ENCODE assay signal across 13 cellular contexts in genomic region chr7:157471259-157472125, GRCh38.
A peak's percentile ranks its signal among the peaks of the same experiment; 100 is the strongest.
DNase-seq lines count a peak whose midpoint lies in the region; ATAC-seq and TF ChIP-seq lines count a peak whose summit lies in the region.
"Had no signal": no experiment of that assay in that cellular context is flagged by ENCODE, and none has a peak within 500 bp of the region (broad histone marks: within the 10 kb centered on the region; RNA-seq: fewer than 3 reads in every experiment).

No MANE protein-coding gene starts in this region.

- no peaks in the 10 kb centered on the region for H3K36me3 ChIP-seq in Caco-2 (ENCODE audit: control insufficient read depth, insufficient read depth, low read length)
- H3K36me3 ChIP-seq: thyroid gland had no signal

- peaks cover 28% of the 10 kb centered on the region for H3K4me1 Mint-ChIP-seq in activated CD4-positive, alpha-beta T cell treated with anti-CD3 and anti-CD28 coated beads for 36 hours
- peaks cover 48 to 51% (median 49%) of the 10 kb centered on the region in 3 donors for H3K4me1 Mint-ChIP-seq in T-cell
- H3K4me1 Mint-ChIP-seq in osteocyte (ENCODE audit: unreplicated experiment): no peaks in the 10 kb centered on the region
- no peaks in the 10 kb centered on the region for H3K4me1 Mint-ChIP-seq in Caco-2 (ENCODE audit: low read depth, unreplicated experiment)

- no peak overlapping the region for H3K4me3 Mint-ChIP-seq in activated CD4-positive, alpha-beta T cell treated with anti-CD3 and anti-CD28 coated beads for 36 hours
- H3K4me3 Mint-ChIP-seq in T-cell: peak overlapping the region; percentile 71 to 75 (median 72)
- H3K4me3 Mint-ChIP-seq in osteocyte (ENCODE audit: unreplicated experiment): no peak overlapping the region
- H3K4me3 Mint-ChIP-seq in Caco-2 (ENCODE audit: unreplicated experiment): no peak overlapping the region
- H3K4me3 Mint-ChIP-seq: dendritic cell treated with granulocyte-macrophage colony-stimulating factor and Interleukin-4, amounts not matched to agents 40 ng/mL and 50 ng/mL, for 4 days had no signal

- POLR2A ChIA-PET in activated CD4-positive, alpha-beta T cell treated with anti-CD3 and anti-CD28 coated beads for 36 hours (lab: Charles Lee): no interaction called here
- POLR2A ChIA-PET in T-cell (lab: Charles Lee) (interaction anchor here (0.5 to 0.7 kb wide), 2 partner anchors 16 to 1779 kb away, joined by 3 read pairs; no protein-coding TSS in a partner anchor), Caco-2 (lab: Charles Lee) (no interaction called here)

- H3K9me3 ChIP-seq in Caco-2: peaks cover 21% of the 10 kb centered on the region
- H3K9me3 ChIP-seq: thyroid gland had no signal

- peak; percentile 38 for ATAC-seq in activated CD4-positive, alpha-beta T cell treated with anti-CD3 and anti-CD28 coated beads for 36 hours
- ATAC-seq in T-cell (replicated peaks in 1 of 4): peak; percentile 79 to 90 (median 85)
- ATAC-seq in HG02623 (IDR thresholded peaks at IDR 0.05; ENCODE audit: unreplicated experiment): no peak
- ATAC-seq: Right ventricle myocardium inferior had no signal

- peak; percentile 33 for DNase-seq in activated CD4-positive, alpha-beta T cell treated with anti-CD3 and anti-CD28 coated beads for 36 hours
- DNase-seq in activated CD4-positive, alpha-beta T cell treated with anti-CD3 and anti-CD28 coated beads, Interleukin-2, amount 50 U/mL, for 4 hours: no peak
- peak in 31 of 34 experiments; percentile 10 to 71 (median 38) for DNase-seq in T-cell
- peak; percentile 66 for DNase-seq in central memory CD4-positive, alpha-beta T cell
- DNase-seq in osteocyte (ENCODE audit: extremely low spot score, unreplicated experiment): peak; percentile 82
- no peak for DNase-seq in cerebellum (ENCODE audit: low spot score)
- DNase-seq in Caco-2: no peak
- DNase-seq: 8988T, GF-D8, thyroid gland had no signal

- TF ChIP-seq CTCF in osteocyte (IDR thresholded peaks at IDR 0.05) (no peak), Caco-2 (IDR thresholded peaks at IDR 0.05; ENCODE audit: insufficient read depth in 1 of 2, low read depth in 1 of 2, low read length in 1 of 2, severe bottlenecking in 1 of 2, unreplicated experiment in 1 of 2) (no peak)

- H3K9me3 Mint-ChIP-seq in activated CD4-positive, alpha-beta T cell treated with anti-CD3 and anti-CD28 coated beads for 36 hours (ENCODE audit: low read depth): peaks cover 18% of the 10 kb centered on the region
- peaks cover 0 to 12% (median 7%) of the 10 kb centered on the region in 3 donors for H3K9me3 Mint-ChIP-seq in T-cell
- H3K9me3 Mint-ChIP-seq in osteocyte (ENCODE audit: unreplicated experiment): peaks cover 22% of the 10 kb centered on the region
- H3K9me3 Mint-ChIP-seq in Caco-2 (ENCODE audit: unreplicated experiment): peaks cover 16% of the 10 kb centered on the region

- H3K4me1 ChIP-seq in Caco-2: no peaks in the 10 kb centered on the region
- H3K4me1 ChIP-seq: thyroid gland had no signal

- BruUV-seq in Caco-2 (replicated peaks; lab: Mats Ljungman, UMichigan): no TSS peak

- H3K36me3 Mint-ChIP-seq in activated CD4-positive, alpha-beta T cell treated with anti-CD3 and anti-CD28 coated beads for 36 hours (ENCODE audit: low read depth): peaks cover 15% of the 10 kb centered on the region
- H3K36me3 Mint-ChIP-seq in T-cell (peaks cover 11% of the 10 kb centered on the region), osteocyte (ENCODE audit: unreplicated experiment) (no peaks in the 10 kb centered on the region), Caco-2 (ENCODE audit: insufficient read depth, unreplicated experiment) (no peaks in the 10 kb centered on the region)

- no peaks in the 10 kb centered on the region; the same call in 1 of the 2 replicates for H3K27me3 ChIP-seq in Caco-2 (replicated peaks; ENCODE audit: control insufficient read depth, insufficient read depth, low read length)
- H3K27me3 ChIP-seq: thyroid gland had no signal

- intact Hi-C loops in activated CD4-positive, alpha-beta T cell treated with anti-CD3 and anti-CD28 coated beads for 36 hours (cut with DNase I, micrococcal nuclease): loop anchor here (5.0 kb wide), 2 partner anchors 39 to 141 kb away; no protein-coding TSS in a partner anchor
- intact Hi-C loops in Caco-2 (cut with micrococcal nuclease; ENCODE audit: unreplicated experiment): no loop called here

- H3K27me3 Mint-ChIP-seq in activated CD4-positive, alpha-beta T cell treated with anti-CD3 and anti-CD28 coated beads for 36 hours: no peaks in the 10 kb centered on the region
- H3K27me3 Mint-ChIP-seq in T-cell (no peaks in the 10 kb centered on the region), osteocyte (ENCODE audit: unreplicated experiment) (peaks cover under 1% of the 10 kb centered on the region), Caco-2 (ENCODE audit: insufficient read depth, unreplicated experiment) (peaks cover 5% of the 10 kb centered on the region)

- peak overlapping the region; percentile 78 for H3K27ac Mint-ChIP-seq in activated CD4-positive, alpha-beta T cell treated with anti-CD3 and anti-CD28 coated beads for 36 hours
- H3K27ac Mint-ChIP-seq in T-cell (peak overlapping the region; percentile 99 to 100), osteocyte (ENCODE audit: unreplicated experiment) (no peak overlapping the region), Caco-2 (ENCODE audit: unreplicated experiment) (no peak overlapping the region)
- H3K27ac Mint-ChIP-seq: dendritic cell treated with granulocyte-macrophage colony-stimulating factor and Interleukin-4, amounts not matched to agents 40 ng/mL and 50 ng/mL, for 4 days had no signal

- H3K4me3 ChIP-seq in Caco-2 (ENCODE audit: low read depth, low read length): no peak overlapping the region
- H3K4me3 ChIP-seq: thyroid gland had no signal

- CTCF ChIA-PET in activated CD4-positive, alpha-beta T cell treated with anti-CD3 and anti-CD28 coated beads for 36 hours (lab: Charles Lee): interaction anchor here (0.6 kb wide), 1 partner anchor 317 kb away, joined by 3 read pairs; no protein-coding TSS in a partner anchor
- CTCF ChIA-PET in T-cell (lab: Charles Lee) (interaction anchor here in 1 of 2 donors (0.6 kb wide), 1 partner anchor 32 kb away, joined by 3 read pairs; no protein-coding TSS in a partner anchor), Caco-2 (lab: Charles Lee) (no interaction called here)

Comparison
In these comparisons a context has a peak if more than half of its experiments do, and no peak if none do; other contexts are left out.
1. DNase-seq: peak in activated CD4-positive, alpha-beta T cell treated with anti-CD3 and anti-CD28 coated beads for 36 hours (single experiment), T-cell (31 of 34), central memory CD4-positive, alpha-beta T cell (single experiment) and osteocyte (single experiment); none in activated CD4-positive, alpha-beta T cell treated with anti-CD3 and anti-CD28 coated beads, Interleukin-2, amount 50 U/mL, for 4 hours (0 of 2), cerebellum (single experiment) and Caco-2 (0 of 2).
2. H3K27ac Mint-ChIP-seq: peak in activated CD4-positive, alpha-beta T cell treated with anti-CD3 and anti-CD28 coated beads for 36 hours (single experiment) and T-cell (2 of 2); none in osteocyte (single experiment) and Caco-2 (single experiment).
3. H3K4me3 Mint-ChIP-seq: peak in T-cell (3 of 3); none in activated CD4-positive, alpha-beta T cell treated with anti-CD3 and anti-CD28 coated beads for 36 hours (single experiment), osteocyte (single experiment) and Caco-2 (single experiment).
4. POLR2A ChIA-PET loops: an anchor here in T-cell (0.5 to 0.7 kb wide); none called in activated CD4-positive, alpha-beta T cell treated with anti-CD3 and anti-CD28 coated beads for 36 hours and Caco-2.